Comparison of ENCODE assay signal across 1 cellular context in the genomic region with DNA sequence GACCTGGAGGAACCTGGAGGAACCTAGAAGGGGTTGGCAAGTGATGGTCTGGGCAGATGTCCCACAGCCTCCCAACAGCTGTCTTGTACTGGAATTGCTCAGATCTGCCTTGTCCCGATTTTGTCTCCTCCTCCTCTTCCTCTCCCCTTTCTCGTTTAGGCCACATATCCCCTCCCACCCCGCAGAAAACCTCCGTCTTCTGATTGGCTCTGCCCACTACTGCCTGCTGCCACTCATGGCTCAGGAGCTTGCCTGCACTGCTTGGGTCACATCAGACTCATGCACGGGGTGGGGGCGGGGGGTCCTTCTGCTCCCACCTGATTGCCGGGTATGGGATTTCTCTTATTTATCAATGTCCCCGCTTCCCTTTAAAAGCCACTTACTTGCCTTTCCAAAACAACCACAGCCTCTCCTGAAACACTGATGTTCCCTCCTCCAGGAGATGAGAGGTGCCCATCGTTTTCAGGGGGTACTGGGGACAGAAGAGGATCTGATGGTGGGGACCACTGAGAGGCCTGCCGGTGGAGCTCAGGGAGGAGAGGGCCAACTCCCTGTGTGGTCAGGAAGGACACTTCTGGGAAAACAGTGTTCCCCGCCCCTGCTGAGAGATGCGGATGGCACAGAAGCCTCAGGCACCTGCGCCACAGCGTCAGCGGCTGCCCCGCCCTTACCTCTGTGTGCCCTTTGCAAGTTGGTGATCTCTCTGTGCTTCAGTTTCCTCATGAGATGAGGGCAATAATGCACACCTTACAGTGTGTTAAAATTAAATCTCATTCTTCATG.
TF ChIP-seq lines count a peak whose summit lies in the region.

No MANE protein-coding gene starts in this region.

TF ChIP-seq in GM23338, 12 proteins besides CTCF, POLR2A, EP300 and RAD21:
- TF ChIP-seq STAT1 (IDR thresholded peaks at IDR 0.05; ENCODE audit: unreplicated experiment) (no peak), ZNF114 (CRISPR knock-in tag; IDR thresholded peaks at IDR 0.05) (no peak)
